In the genomic region with DNA sequence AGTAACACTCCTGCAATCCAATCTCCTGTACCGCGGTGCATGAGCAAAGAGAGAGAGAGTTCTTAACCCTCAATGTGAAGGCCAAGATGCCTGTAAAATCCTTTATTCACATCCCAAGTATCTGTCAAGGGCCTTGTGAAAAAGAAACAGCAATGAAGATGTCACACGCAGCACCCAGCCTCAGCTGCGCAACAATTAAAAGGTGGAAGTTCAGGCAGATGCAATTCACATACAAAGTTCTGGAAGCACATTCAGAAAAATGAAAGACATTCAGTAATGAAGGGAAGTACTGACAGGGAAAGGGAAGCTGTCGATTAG, we compare ENCODE assay signal across 21 cellular contexts.
DNase-seq lines count a peak whose midpoint lies in the region; ATAC-seq and TF ChIP-seq lines count a peak whose summit lies in the region.
"Had no signal": no experiment of that assay in that cellular context is flagged by ENCODE, and none has a peak within 500 bp of the region (broad histone marks: within the 10 kb centered on the region; RNA-seq: fewer than 3 reads in every experiment).

No MANE protein-coding gene starts in this region.

- no peaks in the 10 kb centered on the region for H3K9me2 ChIP-seq in Karpas-422 (replicated peaks; ENCODE audit: insufficient read depth, low read length)

- no peak overlapping the region for H3K4me3 Mint-ChIP-seq in osteocyte (ENCODE audit: unreplicated experiment)
- no peak overlapping the region for H3K4me3 Mint-ChIP-seq in activated T-cell treated with anti-CD3 and anti-CD28 coated beads, Interleukin-2, amount 50 U/mL, for 72 hours
- H3K4me3 Mint-ChIP-seq: activated naive CD4-positive, alpha-beta T cell treated with anti-CD3 and anti-CD28 coated beads, Interleukin-2, amount 10 ng/mL, durations not matched to agents 7 days and 5 days; GM23338; natural killer cell had no signal

- H3K4me2 ChIP-seq in Karpas-422 (ENCODE audit: low read depth, low read length, poor library complexity, severe bottlenecking): peak overlapping the region; percentile 29
- H3K4me2 ChIP-seq: GM23338 had no signal

- no peak for TF ChIP-seq CTCF in fibroblast of villous mesenchyme (IDR thresholded peaks at IDR 0.05; ENCODE audit: insufficient read depth, low read depth, low read length)
- no peak for TF ChIP-seq CTCF in osteocyte (IDR thresholded peaks at IDR 0.05)

- peaks cover 16% of the 10 kb centered on the region for H3K36me3 Mint-ChIP-seq in osteocyte (ENCODE audit: unreplicated experiment)
- H3K36me3 Mint-ChIP-seq in activated T-cell treated with anti-CD3 and anti-CD28 coated beads, Interleukin-2, amount 50 U/mL, for 72 hours (ENCODE audit: insufficient read depth in 2 of 2): peaks cover 11 to 31% of the 10 kb centered on the region in 2 donors

- H4K20me1 ChIP-seq in Karpas-422 (ENCODE audit: insufficient read depth, low read depth, low read length): no peaks in the 10 kb centered on the region

- no peak for ATAC-seq in activated T-cell treated with anti-CD3 and anti-CD28 coated beads, Interleukin-2, amount 50 U/mL, for 72 hours (replicated peaks in 1 of 2)
- ATAC-seq: GM23338, heart right ventricle, natural killer cell, sciatic nerve had no signal

- H3K9me3 ChIP-seq in Karpas-422 (ENCODE audit: low read length): no peaks in the 10 kb centered on the region
- H3K9me3 ChIP-seq: heart right ventricle, upper lobe of left lung had no signal

- H3K79me2 ChIP-seq in ACC112 (ENCODE audit: control insufficient read depth, insufficient read depth, low read length, unreplicated experiment) (no peaks in the 10 kb centered on the region), Karpas-422 (ENCODE audit: low read length) (0 out of 2 replicates have a peak, but pooled peaks cover 4% of the 10 kb centered on the region)

- no peak overlapping the region for H3K9ac ChIP-seq in Karpas-422 (ENCODE audit: low read length)
- H3K9ac ChIP-seq: BLaER1 treated with 17β-estradiol and CSF1 and Interleukin-3, amounts not matched to agents 10 nM and 100 nM had no signal

- H3K27me3 ChIP-seq in ACC112 (ENCODE audit: insufficient read depth, low read length) (no peaks in the 10 kb centered on the region), Karpas-422 (ENCODE audit: low read length) (no peaks in the 10 kb centered on the region)
- H3K27me3 ChIP-seq: BLaER1 treated with 17β-estradiol and CSF1 and Interleukin-3, amounts not matched to agents 10 nM and 100 nM; heart right ventricle; upper lobe of left lung had no signal

- DNase-seq in Karpas-422: no peak
- DNase-seq in fibroblast of villous mesenchyme (ENCODE audit: low read depth): peak; percentile 65
- DNase-seq in osteocyte (ENCODE audit: extremely low spot score, unreplicated experiment): no peak
- no peak for DNase-seq in activated T-cell treated with anti-CD3 and anti-CD28 coated beads, Interleukin-2, amount 50 U/mL, for 72 hours
- no peak for DNase-seq in cerebellar nuclear complex (lab: John Stamatoyannopoulos, UW)
- DNase-seq in NCI-H1048 (lab: John Stamatoyannopoulos, UW): no peak
- DNase-seq in hippocampal formation (lab: John Stamatoyannopoulos, UW): no peak
- DNase-seq: activated CD4-positive, alpha-beta T cell treated with anti-CD3 and anti-CD28 coated beads for 48 hours; activated naive CD4-positive, alpha-beta T cell treated with anti-CD3 and anti-CD28 coated beads, Interleukin-2, amount 10 ng/mL, durations not matched to agents 7 days and 5 days; caudate nucleus; DND-41; heart right ventricle; left cardiac atrium; natural killer cell; NCI-H187; upper lobe of left lung had no signal

- H3K9me3 Mint-ChIP-seq in osteocyte (ENCODE audit: unreplicated experiment): peaks cover 4% of the 10 kb centered on the region
- peaks cover 0 to 2% of the 10 kb centered on the region in 2 donors for H3K9me3 Mint-ChIP-seq in activated T-cell treated with anti-CD3 and anti-CD28 coated beads, Interleukin-2, amount 50 U/mL, for 72 hours
- H3K9me3 Mint-ChIP-seq: activated naive CD4-positive, alpha-beta T cell treated with anti-CD3 and anti-CD28 coated beads, Interleukin-2, amount 10 ng/mL, durations not matched to agents 7 days and 5 days; GM23338; natural killer cell had no signal

- no peaks in the 10 kb centered on the region for H3K27me3 Mint-ChIP-seq in osteocyte (ENCODE audit: unreplicated experiment)
- H3K27me3 Mint-ChIP-seq in activated T-cell treated with anti-CD3 and anti-CD28 coated beads, Interleukin-2, amount 50 U/mL, for 72 hours (ENCODE audit: low read depth): no peaks in the 10 kb centered on the region
- H3K27me3 Mint-ChIP-seq: activated naive CD4-positive, alpha-beta T cell treated with anti-CD3 and anti-CD28 coated beads, Interleukin-2, amount 10 ng/mL, durations not matched to agents 7 days and 5 days had no signal

- H3K4me1 Mint-ChIP-seq in osteocyte (ENCODE audit: unreplicated experiment): peaks cover 45% of the 10 kb centered on the region
- H3K4me1 Mint-ChIP-seq in activated T-cell treated with anti-CD3 and anti-CD28 coated beads, Interleukin-2, amount 50 U/mL, for 72 hours (ENCODE audit: low read depth): peaks cover 17% of the 10 kb centered on the region
- H3K4me1 Mint-ChIP-seq: GM23338 had no signal

- peaks cover 70% of the 10 kb centered on the region for H3K4me1 ChIP-seq in ACC112 (ENCODE audit: control insufficient read depth, insufficient read depth, low read length, unreplicated experiment)
- peaks cover 24% of the 10 kb centered on the region for H3K4me1 ChIP-seq in Karpas-422 (ENCODE audit: low read length)

- peak overlapping the region; percentile 77 for H3K27ac Mint-ChIP-seq in osteocyte (ENCODE audit: unreplicated experiment)
- no peak overlapping the region for H3K27ac Mint-ChIP-seq in activated T-cell treated with anti-CD3 and anti-CD28 coated beads, Interleukin-2, amount 50 U/mL, for 72 hours
- H3K27ac Mint-ChIP-seq: activated naive CD4-positive, alpha-beta T cell treated with anti-CD3 and anti-CD28 coated beads, Interleukin-2, amount 10 ng/mL, durations not matched to agents 7 days and 5 days; GM23338; natural killer cell had no signal

- H3K36me3 ChIP-seq in ACC112 (ENCODE audit: insufficient read depth, low read length) (peaks cover 9% of the 10 kb centered on the region; the same call in 1 of the 2 replicates), Karpas-422 (ENCODE audit: insufficient read depth, low read length) (peaks cover 25% of the 10 kb centered on the region; the same call in 1 of the 2 replicates)

- H3K4me3 ChIP-seq in ACC112 (ENCODE audit: low read depth, low read length) (no peak overlapping the region), Karpas-422 (ENCODE audit: low read length) (no peak overlapping the region), fibroblast of villous mesenchyme (ENCODE audit: low read depth, low read length) (no peak overlapping the region)
- H3K4me3 ChIP-seq: BLaER1 treated with 17β-estradiol and CSF1 and Interleukin-3, amounts not matched to agents 10 nM and 100 nM; GM23338; heart right ventricle; upper lobe of left lung had no signal

- H3K27ac ChIP-seq in ACC112 (ENCODE audit: low read depth, low read length): peak overlapping the region; percentile 99
- peak overlapping the region; percentile 66; the same call in 1 of the 2 replicates for H3K27ac ChIP-seq in Karpas-422 (ENCODE audit: low read length)
- H3K27ac ChIP-seq: VCaP had no signal

- H2AFZ ChIP-seq in ACC112 (ENCODE audit: low read length, unreplicated experiment) (no peak overlapping the region), Karpas-422 (ENCODE audit: low read length) (no peak overlapping the region)
- H2AFZ ChIP-seq: GM23338 had no signal
